Comparison of ENCODE assay signal across 8 cellular contexts in the genomic region with DNA sequence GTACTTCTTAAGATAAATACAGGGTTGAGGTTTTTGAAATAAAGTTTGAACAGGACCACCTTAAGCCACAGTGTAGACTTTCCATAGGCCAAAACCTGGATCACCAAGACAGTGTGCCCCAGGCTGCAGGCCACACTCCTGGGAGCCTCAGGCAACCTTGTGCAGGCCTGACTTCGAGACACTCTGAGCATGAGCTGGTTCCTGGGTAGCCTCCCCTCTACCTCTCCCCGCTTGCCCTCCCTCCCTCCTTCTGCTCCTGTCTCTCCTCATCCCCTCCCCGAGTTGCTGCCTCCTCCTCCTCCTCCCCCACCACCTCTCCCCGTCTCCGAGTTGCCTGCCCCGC. TPM values are rescaled to one million over a fixed set of nuclear protein-coding genes. Genes with fewer than 3 reads are reported as not detected.
A peak's percentile ranks its signal among the peaks of the same experiment; 100 is the strongest.
DNase-seq lines count a peak whose midpoint lies in the region; ATAC-seq, FAIRE-seq and TF ChIP-seq lines count a peak whose summit lies in the region.

No MANE protein-coding gene starts in this region.

- no peak for TF ChIP-seq POLR2A in suprapubic skin (IDR thresholded peaks at IDR 0.05)

- POLR2A ChIA-PET in HEK293T (lab: Yijun Ruan, JAX) = interaction anchor here (1.0 to 1.5 kb wide), 3 partner anchors 8 to 38 kb away, joined by 3 to 6 read pairs (median 5); no protein-coding TSS in a partner anchor
- POLR2A ChIA-PET in activated CD4-positive, alpha-beta memory T cell treated with anti-CD3 and anti-CD28 coated beads for 36 hours (lab: Charles Lee) = interaction anchor here (1.9 kb wide), 1 partner anchor 19 kb away, joined by 6 read pairs; a partner anchor contains a TSS

- no peak for DNase-seq in HEK293T (ENCODE audit: extremely low spot score)
- no peak for DNase-seq in activated CD4-positive, alpha-beta memory T cell treated with anti-CD3 and anti-CD28 coated beads for 36 hours
- DNase-seq in suprapubic skin (ENCODE audit: low spot score in 2 of 2) = no peak
- DNase-seq in NCI-H1930 (lab: John Stamatoyannopoulos, UW) = no peak
- no peak for DNase-seq in HTR-8/SVneo (ENCODE audit: insufficient read length, low spot score)

- TF ChIP-seq EP300 in suprapubic skin (IDR thresholded peaks at IDR 0.05) = no peak

- H3K9ac ChIP-seq in BLaER1 (no peak overlapping the region), iPS-18a (ENCODE audit: low read length) (no peak overlapping the region)

- H3K27ac Mint-ChIP-seq in activated CD4-positive, alpha-beta memory T cell treated with anti-CD3 and anti-CD28 coated beads for 36 hours = no peak overlapping the region

- TF ChIP-seq CTCF in suprapubic skin (IDR thresholded peaks at IDR 0.05) = no peak

- H3K9me3 ChIP-seq in BLaER1 = peaks cover 4% of the 10 kb centered on the region; the same call in 1 of the 2 replicates
- H3K9me3 ChIP-seq in iPS-18a (ENCODE audit: control insufficient read depth, low read depth, low read length) = no peaks in the 10 kb centered on the region
- H3K9me3 ChIP-seq in suprapubic skin = no peaks in the 10 kb centered on the region

- peaks cover 39% of the 10 kb centered on the region for H3K4me1 ChIP-seq in BLaER1
- peaks cover 3% of the 10 kb centered on the region for H3K4me1 ChIP-seq in iPS-18a (ENCODE audit: control insufficient read depth, low read depth, low read length)
- H3K4me1 ChIP-seq in suprapubic skin = peaks cover 54% of the 10 kb centered on the region

- H3K4me1 Mint-ChIP-seq in activated CD4-positive, alpha-beta memory T cell treated with anti-CD3 and anti-CD28 coated beads for 36 hours (ENCODE audit: low read depth) = peaks cover 31% of the 10 kb centered on the region

- CTCF ChIA-PET in HEK293T (lab: Yijun Ruan, JAX) = no interaction called here
- CTCF ChIA-PET in activated CD4-positive, alpha-beta memory T cell treated with anti-CD3 and anti-CD28 coated beads for 36 hours (lab: Charles Lee) = interaction anchor here (0.7 to 1.1 kb wide), 2 partner anchors 9 to 72 kb away, joined by 3 read pairs; no protein-coding TSS in a partner anchor

- intact Hi-C loops in activated CD4-positive, alpha-beta memory T cell treated with anti-CD3 and anti-CD28 coated beads for 36 hours (cut with micrococcal nuclease) = no loop called here

- no peak for ATAC-seq in GM21526 (IDR thresholded peaks at IDR 0.05; ENCODE audit: low FRiP score, unreplicated experiment)

- peak overlapping the region; percentile 65 for H3K4me3 ChIP-seq in BLaER1
- H3K4me3 ChIP-seq in iPS-18a (ENCODE audit: low read length) = peak overlapping the region; percentile 11
- H3K4me3 ChIP-seq in suprapubic skin = peak overlapping the region; percentile 54

- 0% methylated on average over 6 of the region's 6 CpGs for WGBS in suprapubic skin

- H4K20me1 ChIP-seq in BLaER1 = no peaks in the 10 kb centered on the region

- H3K9me3 Mint-ChIP-seq in activated CD4-positive, alpha-beta memory T cell treated with anti-CD3 and anti-CD28 coated beads for 36 hours = no peaks in the 10 kb centered on the region

- H3K27ac ChIP-seq in BLaER1 (no peak overlapping the region), iPS-18a (ENCODE audit: low read length) (no peak overlapping the region), suprapubic skin (peak overlapping the region; percentile 94)

- FAIRE-seq in HTR-8/SVneo (lab: Jason Lieb, UNC) = no peak

- H3K36me3 ChIP-seq in BLaER1 (no peaks in the 10 kb centered on the region), iPS-18a (ENCODE audit: control insufficient read depth, low read depth, low read length) (no peaks in the 10 kb centered on the region), suprapubic skin (no peaks in the 10 kb centered on the region)

- H3K36me3 Mint-ChIP-seq in activated CD4-positive, alpha-beta memory T cell treated with anti-CD3 and anti-CD28 coated beads for 36 hours = no peaks in the 10 kb centered on the region

- H3K27me3 Mint-ChIP-seq in activated CD4-positive, alpha-beta memory T cell treated with anti-CD3 and anti-CD28 coated beads for 36 hours = peaks cover 6% of the 10 kb centered on the region

- peak overlapping the region; percentile 26 for H3K4me3 Mint-ChIP-seq in activated CD4-positive, alpha-beta memory T cell treated with anti-CD3 and anti-CD28 coated beads for 36 hours

- no peaks in the 10 kb centered on the region for H3K27me3 ChIP-seq in BLaER1
- H3K27me3 ChIP-seq in iPS-18a (ENCODE audit: control insufficient read depth, insufficient read depth, low read length) = peaks cover 7% of the 10 kb centered on the region
- H3K27me3 ChIP-seq in suprapubic skin = no peaks in the 10 kb centered on the region

- H3K4me2 ChIP-seq in BLaER1 = peak overlapping the region; percentile 90

TF ChIP-seq in HEK293T, 16 proteins besides CTCF, POLR2A, EP300 and RAD21:
- TF ChIP-seq L3MBTL2 (conservative IDR thresholded peaks at IDR 0.05) = peak; percentile 90
- TF ChIP-seq ELF4 (IDR thresholded peaks at IDR 0.05) = no peak

RNA-seq across cellular contexts. Expression of a gene that starts 10.6 kb away (rescaled TPM):
- total RNA-seq in activated CD4-positive, alpha-beta memory T cell treated with anti-CD3 and anti-CD28 coated beads for 36 hours = not detected
- 1 to 10 TPM in 1 of 4 donors, under 1 TPM in 1, not detected in 2; 0.36 to 7.1 TPM for total RNA-seq in suprapubic skin

RNA-seq across cellular contexts. Expression of a gene that starts 19.9 kb away (rescaled TPM):
- 10 to 100 TPM; 33.4 to 34.9 TPM for total RNA-seq in activated CD4-positive, alpha-beta memory T cell treated with anti-CD3 and anti-CD28 coated beads for 36 hours
- total RNA-seq in suprapubic skin = 10 to 100 TPM; 29.4 to 49.1 (median 44.0) TPM

Comparison
In these comparisons a context has a peak if more than half of its experiments do, and no peak if none do; other contexts are left out.
1. H3K4me3 ChIP-seq: peak in every context shown above with its lines; median percentile 65 in BLaER1; 54 in suprapubic skin; 11 in iPS-18a.